In genomic region chr1:207300970-207301369, GRCh38 we compare ENCODE assay signal across 1 cellular context.
TF ChIP-seq lines count a peak whose summit lies in the region.

No MANE protein-coding gene starts in this region.

TF ChIP-seq in H1, 55 proteins besides CTCF, POLR2A, EP300 and RAD21:
- TF ChIP-seq TAF7 (optimal IDR thresholded peaks at IDR 0.05; ENCODE audit: borderline replicate concordance, low read depth, low read length) (no peak), HDAC2 (IDR thresholded peaks at IDR 0.05; ENCODE audit: borderline replicate concordance in 1 of 2, low read depth in 2 of 2, low read length in 2 of 2) (no peak), SP2 (IDR thresholded peaks at IDR 0.05; ENCODE audit: low read length) (no peak), SIN3A (conservative IDR thresholded peaks at IDR 0.05 in 1 of 2, IDR thresholded peaks at IDR 0.05 in 1 of 2; ENCODE audit: low read depth in 1 of 2, low read length in 2 of 2) (no peak), CHD7 (IDR thresholded peaks at IDR 0.05; ENCODE audit: insufficient replicate concordance, low read length) (no peak), PHF8 (conservative IDR thresholded peaks at IDR 0.05; ENCODE audit: low read depth, low read length) (no peak), USF2 (IDR thresholded peaks at IDR 0.05; ENCODE audit: low read length) (no peak), BRCA1 (IDR thresholded peaks at IDR 0.05; ENCODE audit: low read depth, low read length) (no peak), GABPA (IDR thresholded peaks at IDR 0.05; ENCODE audit: borderline replicate concordance, insufficient read depth, low read length) (no peak), SP4 (IDR thresholded peaks at IDR 0.05; ENCODE audit: low read length) (no peak), JUND (IDR thresholded peaks at IDR 0.05; ENCODE audit: low read length) (no peak), SRF (IDR thresholded peaks at IDR 0.05; ENCODE audit: low read depth, low read length) (no peak), TBP (IDR thresholded peaks at IDR 0.05; ENCODE audit: low read depth, low read length) (no peak), RXRA (IDR thresholded peaks at IDR 0.05; ENCODE audit: insufficient read depth, low read depth, low read length) (no peak)
